ENCODE assay signal across 1 cellular context in genomic region chr7:50353201-50353600, GRCh38.
TF ChIP-seq lines count a peak whose summit lies in the region.

No MANE protein-coding gene starts in this region.

TF ChIP-seq in GM12878, 131 proteins besides CTCF, POLR2A, EP300 and RAD21 (continued from another document):
- TF ChIP-seq IRF5 (IDR thresholded peaks at IDR 0.05; ENCODE audit: borderline replicate concordance): no peak
- TF ChIP-seq TBL1XR1 (IDR thresholded peaks at IDR 0.05; ENCODE audit: low read depth, low read length): no peak
- TF ChIP-seq IKZF1 (conservative IDR thresholded peaks at IDR 0.05): no peak
- no peak for TF ChIP-seq ZNF622 (IDR thresholded peaks at IDR 0.05)
- TF ChIP-seq POLR2AphosphoS5 (IDR thresholded peaks at IDR 0.05; ENCODE audit: low read length): no peak
- TF ChIP-seq EED (IDR thresholded peaks at IDR 0.05; ENCODE audit: low read depth): no peak
- no peak for TF ChIP-seq BACH1 (IDR thresholded peaks at IDR 0.05; ENCODE audit: borderline replicate concordance)
- no peak for TF ChIP-seq EZH2 (IDR thresholded peaks at IDR 0.05; ENCODE audit: borderline replicate concordance, control insufficient read depth, low read depth, low read length)
- TF ChIP-seq, protein P1, sequence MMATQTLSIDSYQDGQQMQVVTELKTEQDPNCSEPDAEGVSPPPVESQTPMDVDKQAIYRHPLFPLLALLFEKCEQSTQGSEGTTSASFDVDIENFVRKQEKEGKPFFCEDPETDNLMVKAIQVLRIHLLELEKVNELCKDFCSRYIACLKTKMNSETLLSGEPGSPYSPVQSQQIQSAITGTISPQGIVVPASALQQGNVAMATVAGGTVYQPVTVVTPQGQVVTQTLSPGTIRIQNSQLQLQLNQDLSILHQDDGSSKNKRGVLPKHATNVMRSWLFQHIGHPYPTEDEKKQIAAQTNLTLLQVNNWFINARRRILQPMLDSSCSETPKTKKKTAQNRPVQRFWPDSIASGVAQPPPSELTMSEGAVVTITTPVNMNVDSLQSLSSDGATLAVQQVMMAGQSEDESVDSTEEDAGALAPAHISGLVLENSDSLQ (IDR thresholded peaks at IDR 0.05): no peak
- TF ChIP-seq, protein P2, sequence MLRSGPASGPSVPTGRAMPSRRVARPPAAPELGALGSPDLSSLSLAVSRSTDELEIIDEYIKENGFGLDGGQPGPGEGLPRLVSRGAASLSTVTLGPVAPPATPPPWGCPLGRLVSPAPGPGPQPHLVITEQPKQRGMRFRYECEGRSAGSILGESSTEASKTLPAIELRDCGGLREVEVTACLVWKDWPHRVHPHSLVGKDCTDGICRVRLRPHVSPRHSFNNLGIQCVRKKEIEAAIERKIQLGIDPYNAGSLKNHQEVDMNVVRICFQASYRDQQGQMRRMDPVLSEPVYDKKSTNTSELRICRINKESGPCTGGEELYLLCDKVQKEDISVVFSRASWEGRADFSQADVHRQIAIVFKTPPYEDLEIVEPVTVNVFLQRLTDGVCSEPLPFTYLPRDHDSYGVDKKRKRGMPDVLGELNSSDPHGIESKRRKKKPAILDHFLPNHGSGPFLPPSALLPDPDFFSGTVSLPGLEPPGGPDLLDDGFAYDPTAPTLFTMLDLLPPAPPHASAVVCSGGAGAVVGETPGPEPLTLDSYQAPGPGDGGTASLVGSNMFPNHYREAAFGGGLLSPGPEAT (IDR thresholded peaks at IDR 0.05; ENCODE audit: low read depth): no peak
- TF ChIP-seq NFIC (IDR thresholded peaks at IDR 0.05; ENCODE audit: low read depth, low read length): no peak
- TF ChIP-seq CREB1 (IDR thresholded peaks at IDR 0.05; ENCODE audit: low read depth): no peak
- no peak for TF ChIP-seq IRF4 (IDR thresholded peaks at IDR 0.05; ENCODE audit: low read depth, low read length)
